Comparison of ENCODE assay signal across 1 cellular context in genomic region chr1:27391511-27392095, GRCh38.
TF ChIP-seq lines count a peak whose summit lies in the region.

No MANE protein-coding gene starts in this region.

TF ChIP-seq in K562, 482 proteins besides CTCF, POLR2A, EP300 and RAD21 (continued from another document):
- 0 out of 2 replicates have a peak, but pooled peaks have one; percentile 29 for TF ChIP-seq ZBTB12 (CRISPR knock-in tag; IDR thresholded peaks at IDR 0.05)
- TF ChIP-seq CHD4 (IDR thresholded peaks at IDR 0.05; ENCODE audit: insufficient read depth, insufficient replicate concordance, low read depth, low read length, poor library complexity, severe bottlenecking): no peak
- 0 out of 2 replicates have a peak, but pooled peaks have one; percentile 59 for TF ChIP-seq ZNF395 (CRISPR knock-in tag; IDR thresholded peaks at IDR 0.05)
- peak in 1 of 2 experiments; percentile 20; a peak in 1 of 4 replicates for TF ChIP-seq FOXA3 (CRISPR knock-in tag; conservative IDR thresholded peaks at IDR 0.05 in 1 of 2, IDR thresholded peaks at IDR 0.05 in 1 of 2)
- peak; percentile 9; the same call in 1 of the 2 replicates for TF ChIP-seq ZBTB7A (IDR thresholded peaks at IDR 0.05; ENCODE audit: borderline replicate concordance, control insufficient read depth, low read depth, low read length)
- TF ChIP-seq ZNF449 (CRISPR knock-in tag; IDR thresholded peaks at IDR 0.05): no peak
- TF ChIP-seq NFIC (IDR thresholded peaks at IDR 0.05): peak; percentile 65
- TF ChIP-seq TEAD1 (CRISPR knock-in tag; IDR thresholded peaks at IDR 0.05): 0 out of 4 replicates have a peak, but pooled peaks of 1 of the 2 experiments have one; percentile 16
- peak; percentile 57 for TF ChIP-seq GABPB1 (CRISPR knock-in tag; IDR thresholded peaks at IDR 0.05)
- peak; percentile 54; the same call in 1 of the 2 replicates for TF ChIP-seq ARID4B (CRISPR knock-in tag; IDR thresholded peaks at IDR 0.05)
- no peak for TF ChIP-seq SMARCE1 (IDR thresholded peaks at IDR 0.05)
- TF ChIP-seq PPARD (CRISPR knock-in tag; IDR thresholded peaks at IDR 0.05): no peak
- 0 out of 2 replicates have a peak, but pooled peaks have one; percentile 15 for TF ChIP-seq E2F3 (CRISPR knock-in tag; IDR thresholded peaks at IDR 0.05)
- TF ChIP-seq ZBTB1 (CRISPR knock-in tag; IDR thresholded peaks at IDR 0.05; ENCODE audit: borderline replicate concordance, low read depth): peak; percentile 25; the same call in 1 of the 2 replicates
- TF ChIP-seq NR1H2 (CRISPR knock-in tag; IDR thresholded peaks at IDR 0.05): peak; percentile 68; the same call in 1 of the 2 replicates
- TF ChIP-seq ID3 (CRISPR knock-in tag; IDR thresholded peaks at IDR 0.05): no peak
- TF ChIP-seq ID3 (tag; IDR thresholded peaks at IDR 0.05): 0 out of 2 replicates have a peak, but pooled peaks have one; percentile 71
- no peak for TF ChIP-seq NFE2L1 (tag; IDR thresholded peaks at IDR 0.05; ENCODE audit: borderline replicate concordance, low read depth)
- peak; percentile 48; the same call in 1 of the 2 replicates for TF ChIP-seq ZNF143 (CRISPR knock-in tag; IDR thresholded peaks at IDR 0.05)
- no peak for TF ChIP-seq DLX4 (CRISPR knock-in tag; IDR thresholded peaks at IDR 0.05)
- TF ChIP-seq ZNF740 (CRISPR knock-in tag; IDR thresholded peaks at IDR 0.05): 0 out of 2 replicates have a peak, but pooled peaks have one; percentile 18
- TF ChIP-seq ZNF740 (tag; IDR thresholded peaks at IDR 0.05): no peak
- TF ChIP-seq ZNF347 (CRISPR knock-in tag; IDR thresholded peaks at IDR 0.05; ENCODE audit: low read depth): no peak
- 0 out of 2 replicates have a peak, but pooled peaks have one; percentile 61 for TF ChIP-seq ZBTB40 (IDR thresholded peaks at IDR 0.05)
- TF ChIP-seq ZBTB40 (CRISPR knock-in tag; IDR thresholded peaks at IDR 0.05): no peak
- TF ChIP-seq CBX5 (IDR thresholded peaks at IDR 0.05; ENCODE audit: borderline replicate concordance, low read depth): no peak
- peak; percentile 46; the same call in 1 of the 2 replicates for TF ChIP-seq DPF2 (IDR thresholded peaks at IDR 0.05)
- TF ChIP-seq KDM4B (IDR thresholded peaks at IDR 0.05; ENCODE audit: borderline replicate concordance in 2 of 2, low read depth in 1 of 2): no peak
